18 cellular contexts compared by ENCODE assay signal in genomic region chr4:150252741-150253140, GRCh38.
"Had no signal": no experiment of that assay in that cellular context is flagged by ENCODE, and none has a peak within 500 bp of the region (broad histone marks: within the 10 kb centered on the region; RNA-seq: fewer than 3 reads in every experiment).

No MANE protein-coding gene starts in this region.

- H3K36me3 ChIP-seq: cardiac muscle cell had no signal

- ATAC-seq: left cardiac atrium, mucosa of descending colon had no signal

- H3K36me3 Mint-ChIP-seq: activated naive CD8-positive, alpha-beta T cell treated with anti-CD3 and anti-CD28 coated beads, Interleukin-2, amount 10 ng/mL, durations not matched to agents 7 days and 5 days; memory B cell had no signal

- H3K9me3 Mint-ChIP-seq: activated naive CD8-positive, alpha-beta T cell treated with anti-CD3 and anti-CD28 coated beads, Interleukin-2, amount 10 ng/mL, durations not matched to agents 7 days and 5 days; activated T-cell treated with anti-CD3 and anti-CD28 coated beads, Interleukin-2, amount 50 U/mL, for 24 hours; activated T-helper 2 cell treated with anti-CD3 and anti-CD28 coated beads, Interferon-gamma antibody, Interleukin-2, Interleukin-4, amounts not matched to agents 10 μg/mL and 5 μg/mL and 100 μg/mL, durations not matched to agents 14 hours and 24 hours and 36 hours; memory B cell had no signal

- H3K4me1 Mint-ChIP-seq: activated naive CD8-positive, alpha-beta T cell treated with anti-CD3 and anti-CD28 coated beads, Interleukin-2, amount 10 ng/mL, durations not matched to agents 7 days and 5 days; memory B cell had no signal

- H3K27me3 ChIP-seq: cardiac muscle cell, heart right ventricle, tibial artery had no signal

- H3K4me3 ChIP-seq: cardiac muscle cell, heart right ventricle, mucosa of descending colon, tibial artery had no signal

- H3K27ac Mint-ChIP-seq: activated naive CD8-positive, alpha-beta T cell treated with anti-CD3 and anti-CD28 coated beads, Interleukin-2, amount 10 ng/mL, durations not matched to agents 7 days and 5 days; activated T-cell treated with anti-CD3 and anti-CD28 coated beads, Interleukin-2, amount 50 U/mL, for 24 hours; activated T-helper 2 cell treated with anti-CD3 and anti-CD28 coated beads, Interferon-gamma antibody, Interleukin-2, Interleukin-4, amounts not matched to agents 10 μg/mL and 5 μg/mL and 100 μg/mL, durations not matched to agents 14 hours and 24 hours and 36 hours; memory B cell had no signal

- H3K27me3 Mint-ChIP-seq: activated naive CD8-positive, alpha-beta T cell treated with anti-CD3 and anti-CD28 coated beads, Interleukin-2, amount 10 ng/mL, durations not matched to agents 7 days and 5 days; memory B cell had no signal

- H3K4me3 Mint-ChIP-seq: activated naive CD8-positive, alpha-beta T cell treated with anti-CD3 and anti-CD28 coated beads, Interleukin-2, amount 10 ng/mL, durations not matched to agents 7 days and 5 days; activated T-cell treated with anti-CD3 and anti-CD28 coated beads, Interleukin-2, amount 50 U/mL, for 24 hours; memory B cell had no signal

- H3K27ac ChIP-seq: cardiac muscle cell, heart right ventricle, tibial artery had no signal

- DNase-seq: activated CD4-positive, alpha-beta T cell treated with anti-CD3 and anti-CD28 coated beads for 1 hour; activated naive CD4-positive, alpha-beta T cell; activated naive CD8-positive, alpha-beta T cell treated with anti-CD3 and anti-CD28 coated beads, Interleukin-2, amount 10 ng/mL, durations not matched to agents 7 days and 5 days; activated T-cell treated with anti-CD3 and anti-CD28 coated beads, Interleukin-2, amount 50 U/mL, for 24 hours; amniotic stem cell; dermis blood vessel endothelial cell; heart right ventricle; left cardiac atrium; mucosa of descending colon; retina; stimulated activated CD4-positive, alpha-beta T cell treated with anti-CD3 and anti-CD28 coated beads, Interleukin-4, amount 100 ng/mL, for 1 hour; stimulated activated naive CD4-positive, alpha-beta T cell; substantia nigra; T-helper 1 cell; tibial artery had no signal

- H3K4me1 ChIP-seq: tibial artery had no signal
